Comparison of ENCODE assay signal across 1 cellular context in genomic region chr12:67943295-67943892, GRCh38.
TF ChIP-seq lines count a peak whose summit lies in the region.

No MANE protein-coding gene starts in this region.

TF ChIP-seq in IMR-90, 13 proteins besides CTCF, POLR2A, EP300 and RAD21 (continued from another document):
- TF ChIP-seq USF2 (IDR thresholded peaks at IDR 0.05; ENCODE audit: low read depth, low read length) = 0 out of 2 replicates have a peak, but pooled peaks have one; percentile 13
